13 cellular contexts compared by ENCODE assay signal in the genomic region with DNA sequence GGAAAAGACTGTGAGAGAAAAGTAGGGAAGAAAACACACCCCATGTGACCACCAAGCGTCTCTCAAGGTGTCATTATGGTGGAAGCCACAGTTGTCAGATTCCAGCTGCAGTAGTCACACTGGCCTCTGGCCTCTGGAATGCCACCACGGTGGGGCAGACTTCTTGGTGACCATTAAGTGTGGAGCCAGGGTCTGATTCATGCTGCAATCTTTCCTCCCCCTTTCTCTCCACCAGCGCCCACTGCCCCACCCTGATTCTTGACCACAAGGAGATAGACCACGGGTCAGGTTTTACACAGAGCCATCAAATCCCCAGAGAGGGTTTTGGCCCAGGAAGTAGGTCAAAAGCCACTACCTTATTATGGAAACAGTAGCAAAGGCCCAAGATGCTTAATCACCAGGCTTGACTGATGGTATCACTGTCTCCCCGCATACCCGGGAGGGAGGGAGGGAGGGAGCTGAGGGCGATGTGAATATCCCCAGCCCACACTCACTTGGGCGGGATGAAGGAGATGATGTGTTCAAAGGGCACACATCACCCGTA. TPM values are rescaled to one million over a fixed set of nuclear protein-coding genes. Genes with fewer than 3 reads are reported as not detected.
A peak's percentile ranks its signal among the peaks of the same experiment; 100 is the strongest.
DNase-seq lines count a peak whose midpoint lies in the region; ATAC-seq and TF ChIP-seq lines count a peak whose summit lies in the region.
"Had no signal": no experiment of that assay in that cellular context is flagged by ENCODE, and none has a peak within 500 bp of the region (broad histone marks: within the 10 kb centered on the region; RNA-seq: fewer than 3 reads in every experiment).

No MANE protein-coding gene starts in this region.

- no peaks in the 10 kb centered on the region for H3K79me2 ChIP-seq in trophoblast cell (ENCODE audit: control insufficient read depth, insufficient read depth, low read length, poor library complexity)

- TF ChIP-seq EP300 in esophagus muscularis mucosa (IDR thresholded peaks at IDR 0.05) = no peak

- no peak overlapping the region for H2BK12ac ChIP-seq in trophoblast cell (ENCODE audit: low read length)

- WGBS in trophoblast cell (ENCODE audit: extremely low coverage, insufficient coverage, insufficient read length) = no CpG with 5 or more reads among the region's 9 CpGs
- 52% methylated on average over 9 of the region's 9 CpGs for WGBS in esophagus muscularis mucosa

- ATAC-seq in Panc1 = peak; percentile 90
- ATAC-seq in HG02870 (IDR thresholded peaks at IDR 0.05; ENCODE audit: unreplicated experiment) = no peak

- no peak overlapping the region for H3K18ac ChIP-seq in trophoblast cell (ENCODE audit: low read length)

- no peaks in the 10 kb centered on the region for H3K36me3 ChIP-seq in Panc1 (ENCODE audit: control insufficient read depth, insufficient read depth, low read length)
- no peaks in the 10 kb centered on the region for H3K36me3 ChIP-seq in trophoblast cell (ENCODE audit: control insufficient read depth in 1 of 2, insufficient read depth in 2 of 2, low read length in 2 of 2)
- no peaks in the 10 kb centered on the region for H3K36me3 ChIP-seq in esophagus muscularis mucosa

- H3K9me3 ChIP-seq in Panc1 (ENCODE audit: control insufficient read depth, insufficient read depth, low read depth, low read length) (no peaks in the 10 kb centered on the region), trophoblast cell (ENCODE audit: insufficient read depth, low read depth, low read length) (no peaks in the 10 kb centered on the region), esophagus muscularis mucosa (peaks cover 0 to 9% (median 5%) of the 10 kb centered on the region in 4 donors)

- no TSS peak for BruUV-seq in Panc1 (replicated peaks; lab: Mats Ljungman, UMichigan)

- H3K23ac ChIP-seq in trophoblast cell (ENCODE audit: low read length) = no peak overlapping the region

- H3K4me3 ChIP-seq in Panc1 (ENCODE audit: low read depth in 2 of 2, low read length in 2 of 2) = no peak overlapping the region
- no peak overlapping the region for H3K4me3 ChIP-seq in trophoblast cell (ENCODE audit: low read depth, low read length)
- no peak overlapping the region for H3K4me3 ChIP-seq in esophagus muscularis mucosa
- H3K4me3 ChIP-seq: SK-N-MC had no signal

- H3K4me1 ChIP-seq in Panc1 (ENCODE audit: control insufficient read depth, insufficient read depth, low read length) (no peaks in the 10 kb centered on the region), trophoblast cell (ENCODE audit: control insufficient read depth in 1 of 2, insufficient read depth in 2 of 2, low read length in 2 of 2) (peaks cover 6 to 16% of the 10 kb centered on the region in 2 experiments), esophagus muscularis mucosa (no peaks in the 10 kb centered on the region)

- intact Hi-C loops in Panc1 (cut with micrococcal nuclease; ENCODE audit: unreplicated experiment) (no loop called here), esophagus muscularis mucosa (cut with DNase I) (no loop called here)

- POLR2A ChIA-PET in Panc1 (lab: Charles Lee) = interaction anchor here (0.6 kb wide), 1 partner anchor 21 kb away, joined by 3 read pairs; no protein-coding TSS in a partner anchor

- CTCF ChIA-PET in Panc1 (lab: Charles Lee) = no interaction called here

- DNase-seq in ELR (ENCODE audit: low read depth) = peak; percentile 97
- DNase-seq in Panc1 (ENCODE audit: low read depth, low spot score) = peak; percentile 30
- DNase-seq in epithelial cell of prostate (ENCODE audit: low read depth, low spot score) = no peak
- DNase-seq in trophoblast cell = peak; percentile 98
- DNase-seq in effector CD8-positive, alpha-beta T cell (lab: John Stamatoyannopoulos, UW) = no peak
- no peak for DNase-seq in esophagus muscularis mucosa (ENCODE audit: extremely low spot score)
- no peak for DNase-seq in NOMO-1 treated with DMSO at 0.1 percent for 48 hours (lab: John Stamatoyannopoulos, UW; ENCODE audit: unreplicated experiment)
- DNase-seq: activated CD4-positive, alpha-beta memory T cell treated with anti-CD3 and anti-CD28 coated beads, Interleukin-2, amount 10 ng/mL, durations not matched to agents 7 days and 5 days; foreskin melanocyte; NCI-H1930; small intestine had no signal

- peaks cover 2% of the 10 kb centered on the region for H3K79me1 ChIP-seq in trophoblast cell (ENCODE audit: low read length)

- H3K9ac ChIP-seq in trophoblast cell (ENCODE audit: low read length) = no peak overlapping the region

- no peak overlapping the region for H3K4ac ChIP-seq in trophoblast cell (ENCODE audit: low read depth, low read length)

- no peak overlapping the region for H2AFZ ChIP-seq in trophoblast cell (ENCODE audit: insufficient read depth, low read length, poor library complexity)

- H4K8ac ChIP-seq in trophoblast cell (ENCODE audit: low read depth, low read length) = no peak overlapping the region

- no peak overlapping the region for H4K91ac ChIP-seq in trophoblast cell (ENCODE audit: low read depth, low read length)

- no peak overlapping the region for H2BK5ac ChIP-seq in trophoblast cell (ENCODE audit: low read depth, low read length, poor library complexity)

- H3K27ac ChIP-seq in Panc1 (ENCODE audit: low read length) (no peak overlapping the region), epithelial cell of prostate (peak overlapping the region; percentile 31), trophoblast cell (ENCODE audit: low read depth, low read length) (peak overlapping the region; percentile 36), esophagus muscularis mucosa (replicated peaks in 1 of 4) (no peak overlapping the region)
- H3K27ac ChIP-seq: SK-N-MC had no signal

- H2BK120ac ChIP-seq in trophoblast cell (ENCODE audit: insufficient read depth, low read length, poor library complexity) = no peak overlapping the region

- no peak overlapping the region for H3K14ac ChIP-seq in trophoblast cell (ENCODE audit: low read length)

- no peak overlapping the region for H3K4me2 ChIP-seq in trophoblast cell (ENCODE audit: low read length)

- TF ChIP-seq CTCF in Panc1 (IDR thresholded peaks at IDR 0.05) (no peak), esophagus muscularis mucosa (IDR thresholded peaks at IDR 0.05) (no peak)

- no peaks in the 10 kb centered on the region for H3K27me3 ChIP-seq in Panc1 (ENCODE audit: control insufficient read depth, insufficient read depth, low read length)
- H3K27me3 ChIP-seq in trophoblast cell (ENCODE audit: insufficient read depth, low read length) = no peaks in the 10 kb centered on the region
- H3K27me3 ChIP-seq in esophagus muscularis mucosa = peaks cover 0 to 4% (median 0%) of the 10 kb centered on the region in 4 donors

- H4K12ac ChIP-seq in trophoblast cell (ENCODE audit: low read depth, low read length) = no peak overlapping the region

- TF ChIP-seq POLR2A in esophagus muscularis mucosa (IDR thresholded peaks at IDR 0.05; ENCODE audit: low read depth) = no peak

- in situ Hi-C loops in Panc1 (cut with HindIII; ENCODE audit: low pct_unique_long_range_greater_than_20kb, low sequenced_read_pairs) = no loop called here

- H2AK5ac ChIP-seq in trophoblast cell (ENCODE audit: low read length) = no peak overlapping the region

RNA-seq across cellular contexts. Expression of gene GRHL3, which starts 52.7 kb away (rescaled TPM):
- 16.7 TPM for total RNA-seq in Panc1 (2021; ENCODE audit: unreplicated experiment)
- 23.1 TPM for polyA plus RNA-seq in Panc1 (2012; ENCODE audit: insufficient read length)
- polyA plus RNA-seq in trophoblast cell (2013) = 24.4 and 26.4 TPM in 2 replicates
- not detected for total RNA-seq in esophagus muscularis mucosa

Comparison
In these comparisons a context has a peak if more than half of its experiments do, and no peak if none do; other contexts are left out.
1. DNase-seq: peak in ELR (single experiment), Panc1 (single experiment) and trophoblast cell (2 of 2); none in epithelial cell of prostate (single experiment), effector CD8-positive, alpha-beta T cell (single experiment), esophagus muscularis mucosa (single experiment) and NOMO-1 treated with DMSO at 0.1 percent for 48 hours (single experiment).
2. H3K27ac ChIP-seq: peak in epithelial cell of prostate (single experiment) and trophoblast cell (single experiment); none in Panc1 (single experiment) and esophagus muscularis mucosa (0 of 4).
3. RNA of gene GRHL3, which starts 52.7 kb away (total RNA-seq): 16.7 TPM in Panc1 (single experiment); not detected in esophagus muscularis mucosa; every median in the first group is over 10 times any median in the second.